Comparison of ENCODE assay signal across 24 cellular contexts in the genomic region with DNA sequence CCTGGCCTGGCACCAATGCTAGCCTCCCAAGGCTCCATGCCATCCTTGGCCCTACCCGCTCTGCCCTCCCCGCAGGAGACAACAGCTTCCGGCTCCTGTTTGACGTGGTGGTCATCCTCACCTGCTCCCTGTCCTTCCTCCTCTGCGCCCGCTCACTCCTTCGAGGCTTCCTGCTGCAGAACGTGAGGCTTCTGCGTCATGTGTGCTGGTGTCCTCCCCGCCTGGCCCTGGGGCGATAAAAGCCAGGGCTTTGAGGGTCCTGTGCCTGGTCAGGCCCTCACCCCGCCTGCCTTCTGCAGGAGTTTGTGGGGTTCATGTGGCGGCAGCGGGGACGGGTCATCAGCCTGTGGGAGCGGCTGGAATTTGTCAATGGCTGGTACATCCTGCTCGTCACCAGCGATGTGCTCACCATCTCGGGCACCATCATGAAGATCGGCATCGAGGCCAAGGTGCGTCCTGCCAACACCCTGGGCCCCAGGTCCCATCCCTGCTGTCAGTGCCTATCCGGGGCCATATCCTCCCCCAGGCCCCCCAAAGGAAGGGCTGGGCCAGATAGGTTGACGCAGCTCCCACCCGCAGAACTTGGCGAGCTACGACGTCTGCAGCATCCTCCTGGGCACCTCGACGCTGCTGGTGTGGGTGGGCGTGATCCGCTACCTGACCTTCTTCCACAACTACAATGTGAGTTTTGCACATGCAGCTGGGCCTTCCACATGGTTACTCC.
"Had no signal": no experiment of that assay in that cellular context is flagged by ENCODE, and none has a peak within 500 bp of the region (broad histone marks: within the 10 kb centered on the region; RNA-seq: fewer than 3 reads in every experiment).

No MANE protein-coding gene starts in this region.

- H3K27me3 ChIP-seq: brain microvascular endothelial cell had no signal

- H3K27ac ChIP-seq: brain microvascular endothelial cell had no signal

- DNase-seq: activated CD4-positive, alpha-beta memory T cell treated with anti-CD3 and anti-CD28 coated beads for 36 hours; activated CD4-positive, alpha-beta T cell treated with anti-CD3 and anti-CD28 coated beads for 36 hours; activated CD4-positive, alpha-beta T cell treated with anti-CD3 and anti-CD28 coated beads, Interleukin-2, amount 10 ng/mL, durations not matched to agents 24 days and 14 days; activated CD4-positive, CD25-positive, alpha-beta regulatory T cell; activated CD4-positive, CD25-positive, alpha-beta regulatory T cell treated with anti-CD3 and anti-CD28 coated beads, Interleukin-2, amount 50 U/mL, for 72 hours; activated CD8-positive, alpha-beta memory T cell treated with anti-CD3 and anti-CD28 coated beads, Interleukin-2, amount 10 ng/mL, durations not matched to agents 7 days and 5 days; activated CD8-positive, alpha-beta memory T cell treated with anti-CD3 and anti-CD28 coated beads, Interleukin-2, amount 50 U/mL, for 4 hours; activated CD8-positive, alpha-beta T cell treated with anti-CD3 and anti-CD28 coated beads, Interleukin-2, amount 10 ng/mL, durations not matched to agents 7 days and 5 days; activated effector memory CD4-positive, alpha-beta T cell treated with anti-CD3 and anti-CD28 coated beads, Interleukin-2, amount 50 U/mL, for 16 hours; activated naive CD4-positive, alpha-beta T cell treated with anti-CD3 and anti-CD28 coated beads for 36 hours; activated T-cell treated with anti-CD3 and anti-CD28 coated beads, Interleukin-2, amount 50 U/mL, for 1 hour; activated T-cell treated with anti-CD3 and anti-CD28 coated beads, Interleukin-2, amount 50 U/mL, for 48 hours; amniotic stem cell; anterior cingulate cortex; brain microvascular endothelial cell; cortex of kidney; effector CD8-positive, alpha-beta T cell; foreskin fibroblast; head of caudate nucleus; T-helper 2 cell had no signal

- H3K27me3 Mint-ChIP-seq: activated CD4-positive, alpha-beta memory T cell treated with anti-CD3 and anti-CD28 coated beads for 36 hours; activated CD4-positive, alpha-beta T cell treated with anti-CD3 and anti-CD28 coated beads for 36 hours; activated CD4-positive, alpha-beta T cell treated with anti-CD3 and anti-CD28 coated beads, Interleukin-2, amount 10 ng/mL, durations not matched to agents 24 days and 14 days; activated CD8-positive, alpha-beta memory T cell treated with anti-CD3 and anti-CD28 coated beads, Interleukin-2, amount 10 ng/mL, durations not matched to agents 7 days and 5 days; activated naive CD8-positive, alpha-beta T cell; central memory CD8-positive, alpha-beta T cell had no signal

- H3K27ac Mint-ChIP-seq: activated CD4-positive, alpha-beta memory T cell treated with anti-CD3 and anti-CD28 coated beads for 36 hours; activated CD4-positive, alpha-beta T cell treated with anti-CD3 and anti-CD28 coated beads for 36 hours; activated CD4-positive, alpha-beta T cell treated with anti-CD3 and anti-CD28 coated beads, Interleukin-2, amount 10 ng/mL, durations not matched to agents 24 days and 14 days; activated CD8-positive, alpha-beta memory T cell treated with anti-CD3 and anti-CD28 coated beads, Interleukin-2, amount 10 ng/mL, durations not matched to agents 7 days and 5 days; activated CD8-positive, alpha-beta T cell treated with anti-CD3 and anti-CD28 coated beads, Interleukin-2, amount 10 ng/mL, durations not matched to agents 7 days and 5 days; activated naive CD4-positive, alpha-beta T cell treated with anti-CD3 and anti-CD28 coated beads for 36 hours; activated naive CD8-positive, alpha-beta T cell; activated T-helper 1 cell treated with anti-CD3 and anti-CD28 coated beads, Interleukin-12 subunit alpha, Interleukin-12 subunit beta, Interleukin-2, Interleukin-4 antibody, amounts not matched to agents 30 ng/mL and 10 ng/mL and 1 ng/mL, durations not matched to agents 14 hours and 24 hours and 36 hours; activated T-helper 2 cell treated with anti-CD3 and anti-CD28 coated beads, Interferon-gamma antibody, Interleukin-2, Interleukin-4, amounts not matched to agents 10 μg/mL and 5 μg/mL and 100 μg/mL, durations not matched to agents 14 hours and 24 hours and 36 hours had no signal

- H3K4me3 Mint-ChIP-seq: activated CD4-positive, alpha-beta memory T cell treated with anti-CD3 and anti-CD28 coated beads for 36 hours; activated CD4-positive, alpha-beta T cell treated with anti-CD3 and anti-CD28 coated beads for 36 hours; activated CD4-positive, alpha-beta T cell treated with anti-CD3 and anti-CD28 coated beads, Interleukin-2, amount 10 ng/mL, durations not matched to agents 24 days and 14 days; activated CD8-positive, alpha-beta memory T cell treated with anti-CD3 and anti-CD28 coated beads, Interleukin-2, amount 10 ng/mL, durations not matched to agents 7 days and 5 days; activated CD8-positive, alpha-beta T cell treated with anti-CD3 and anti-CD28 coated beads, Interleukin-2, amount 10 ng/mL, durations not matched to agents 7 days and 5 days; activated naive CD4-positive, alpha-beta T cell treated with anti-CD3 and anti-CD28 coated beads for 36 hours; activated naive CD8-positive, alpha-beta T cell; activated T-helper 1 cell treated with anti-CD3 and anti-CD28 coated beads, Interleukin-12 subunit alpha, Interleukin-12 subunit beta, Interleukin-2, Interleukin-4 antibody, amounts not matched to agents 30 ng/mL and 10 ng/mL and 1 ng/mL, durations not matched to agents 14 hours and 24 hours and 36 hours; central memory CD8-positive, alpha-beta T cell had no signal

- H3K9me3 Mint-ChIP-seq: activated CD4-positive, alpha-beta memory T cell treated with anti-CD3 and anti-CD28 coated beads for 36 hours; activated CD4-positive, alpha-beta T cell treated with anti-CD3 and anti-CD28 coated beads, Interleukin-2, amount 10 ng/mL, durations not matched to agents 24 days and 14 days; activated naive CD4-positive, alpha-beta T cell treated with anti-CD3 and anti-CD28 coated beads for 36 hours; activated T-helper 1 cell treated with anti-CD3 and anti-CD28 coated beads, Interleukin-12 subunit alpha, Interleukin-12 subunit beta, Interleukin-2, Interleukin-4 antibody, amounts not matched to agents 30 ng/mL and 10 ng/mL and 1 ng/mL, durations not matched to agents 14 hours and 24 hours and 36 hours; activated T-helper 2 cell treated with anti-CD3 and anti-CD28 coated beads, Interferon-gamma antibody, Interleukin-2, Interleukin-4, amounts not matched to agents 10 μg/mL and 5 μg/mL and 100 μg/mL, durations not matched to agents 14 hours and 24 hours and 36 hours; central memory CD8-positive, alpha-beta T cell had no signal
